19 cellular contexts compared by ENCODE assay signal in genomic region chr2:141767051-141767450, GRCh38.
DNase-seq lines count a peak whose midpoint lies in the region; ATAC-seq and TF ChIP-seq lines count a peak whose summit lies in the region.
"Had no signal": no experiment of that assay in that cellular context is flagged by ENCODE, and none has a peak within 500 bp of the region (broad histone marks: within the 10 kb centered on the region; RNA-seq: fewer than 3 reads in every experiment).

No MANE protein-coding gene starts in this region.

- H2BK20ac ChIP-seq in IMR-90 (ENCODE audit: low read depth, low read length): no peak overlapping the region

- no peak overlapping the region for H2BK15ac ChIP-seq in IMR-90 (ENCODE audit: low read depth, low read length)

- H3K14ac ChIP-seq in IMR-90 (replicated peaks; ENCODE audit: low read depth, low read length): no peak overlapping the region

- no peak overlapping the region for H2AFZ ChIP-seq in IMR-90 (replicated peaks; ENCODE audit: low read length, poor library complexity)

- TF ChIP-seq CTCF in A673 (conservative IDR thresholded peaks at IDR 0.05; ENCODE audit: low read depth, low read length): no peak
- no peak for TF ChIP-seq CTCF in IMR-90 (conservative IDR thresholded peaks at IDR 0.05; ENCODE audit: low read depth, low read length)
- no peak for TF ChIP-seq CTCF in astrocyte of the cerebellum (IDR thresholded peaks at IDR 0.05; ENCODE audit: low read depth, low read length, missing control alignments)
- TF ChIP-seq CTCF in glutamatergic neuron (IDR thresholded peaks at IDR 0.05; ENCODE audit: partially characterized antibody, unreplicated experiment): no peak
- no peak for TF ChIP-seq CTCF in sigmoid colon (IDR thresholded peaks at IDR 0.05)

- dilution Hi-C loops in IMR-90 (cut with HindIII; ENCODE audit: low sequenced_read_pairs, unreplicated experiment): no loop called here

- no peak overlapping the region for H3K23ac ChIP-seq in IMR-90 (ENCODE audit: low read depth, low read length)

- TF ChIP-seq POLR2A in IMR-90 (IDR thresholded peaks at IDR 0.05; ENCODE audit: low read depth, low read length) (no peak), sigmoid colon (IDR thresholded peaks at IDR 0.05) (no peak)

- no peaks in the 10 kb centered on the region for H3K79me1 ChIP-seq in IMR-90 (ENCODE audit: low read depth in 1 of 2, low read length in 2 of 2)

- H2AK9ac ChIP-seq in IMR-90 (replicated peaks; ENCODE audit: low read depth, low read length, poor library complexity): no peak overlapping the region

- no CpG with 5 or more reads among the region's 2 CpGs for WGBS in IMR-90 (ENCODE audit: extremely low coverage in 2 of 2, insufficient read length in 1 of 2), 2 experiments
- WGBS in sigmoid colon, 2 donors: 72 to 74% methylated on average over 2 of the region's 2 CpGs

- TF ChIP-seq EP300 in sigmoid colon (IDR thresholded peaks at IDR 0.05): no peak

- intact Hi-C loops in A673 (cut with micrococcal nuclease; ENCODE audit: unreplicated experiment): no loop called here
- intact Hi-C loops in IMR-90 (cut with micrococcal nuclease): no loop called here
- intact Hi-C loops in sigmoid colon (cut with DNase I): no loop called here

- H3K27ac ChIP-seq in A673 (ENCODE audit: low read depth, low read length, poor library complexity, severe bottlenecking): no peak overlapping the region
- no peak overlapping the region for H3K27ac ChIP-seq in IMR-90 (ENCODE audit: insufficient read depth, low read length)
- no peak overlapping the region for H3K27ac ChIP-seq in sigmoid colon
- H3K27ac ChIP-seq: A549, esophagus muscularis mucosa had no signal

- H3K9me1 ChIP-seq in IMR-90 (ENCODE audit: insufficient read depth, low read length): no peaks in the 10 kb centered on the region

- BruUV-seq in A673 (replicated peaks; lab: Mats Ljungman, UMichigan): no TSS peak
- no TSS peak for BruUV-seq in IMR-90 (replicated peaks; lab: Mats Ljungman, UMichigan)

- H4K5ac ChIP-seq in IMR-90 (ENCODE audit: low read depth, low read length): no peak overlapping the region

- H3K4me1 Mint-ChIP-seq in glutamatergic neuron (ENCODE audit: low read depth, unreplicated experiment): peaks cover 35% of the 10 kb centered on the region
- H3K4me1 Mint-ChIP-seq: activated naive CD8-positive, alpha-beta T cell treated with anti-CD3 and anti-CD28 coated beads, Interleukin-2, amount 10 ng/mL, durations not matched to agents 7 days and 5 days; T-cell had no signal

- H3K18ac ChIP-seq in IMR-90 (ENCODE audit: low read depth, low read length): no peak overlapping the region

- no peak overlapping the region for H3K4me3 ChIP-seq in A673 (ENCODE audit: low read depth, low read length, poor library complexity, severe bottlenecking)
- no peak overlapping the region for H3K4me3 ChIP-seq in IMR-90 (ENCODE audit: insufficient read depth, low read depth, low read length)
- H3K4me3 ChIP-seq in astrocyte of the cerebellum (ENCODE audit: low read depth, low read length): no peak overlapping the region
- H3K4me3 ChIP-seq in sigmoid colon: no peak overlapping the region
- H3K4me3 ChIP-seq: A549, esophagus muscularis mucosa had no signal

- H3K27ac Mint-ChIP-seq in glutamatergic neuron (ENCODE audit: unreplicated experiment): peak overlapping the region; percentile 93
- H3K27ac Mint-ChIP-seq: activated naive CD8-positive, alpha-beta T cell treated with anti-CD3 and anti-CD28 coated beads, Interleukin-2, amount 10 ng/mL, durations not matched to agents 7 days and 5 days; mesothelial cell of epicardium; T-cell had no signal

- no peak for ATAC-seq in IMR-90 (ENCODE audit: low read depth)
- ATAC-seq: A549, T-cell had no signal

- H3K9me3 ChIP-seq in A673 (ENCODE audit: low read depth, low read length, poor library complexity, severe bottlenecking): no peaks in the 10 kb centered on the region
- 0 out of 2 replicates have a peak, but pooled peaks cover 2% of the 10 kb centered on the region for H3K9me3 ChIP-seq in IMR-90 (ENCODE audit: control insufficient read depth, insufficient read depth, low read length)
- no peaks in the 10 kb centered on the region for H3K9me3 ChIP-seq in sigmoid colon
- H3K9me3 ChIP-seq: A549, esophagus muscularis mucosa had no signal

- peaks cover 7% of the 10 kb centered on the region for H3K27me3 Mint-ChIP-seq in glutamatergic neuron (ENCODE audit: unreplicated experiment)
- H3K27me3 Mint-ChIP-seq: activated naive CD8-positive, alpha-beta T cell treated with anti-CD3 and anti-CD28 coated beads, Interleukin-2, amount 10 ng/mL, durations not matched to agents 7 days and 5 days; T-cell had no signal

- peaks cover 7% of the 10 kb centered on the region for H3K9me3 Mint-ChIP-seq in glutamatergic neuron (ENCODE audit: unreplicated experiment)
- H3K9me3 Mint-ChIP-seq: mesothelial cell of epicardium had no signal

- CTCF ChIA-PET in A673 (lab: Charles Lee): no interaction called here
- CTCF ChIA-PET in IMR-90 (lab: Yijun Ruan, JAX): interaction anchor here (0.6 kb wide), 1 partner anchor 113 kb away, joined by 5 read pairs; no protein-coding TSS in a partner anchor

- TF ChIP-seq RAD21 in IMR-90 (IDR thresholded peaks at IDR 0.05; ENCODE audit: low read length): no peak

- in situ Hi-C loops in IMR-90 (cut with MboI; ENCODE audit: low sequenced_read_pairs) (no loop called here), astrocyte of the cerebellum (cut with HindIII; ENCODE audit: low sequenced_read_pairs) (no loop called here)

- H3K9ac ChIP-seq in IMR-90 (ENCODE audit: low read depth, low read length): no peak overlapping the region

- H3K4ac ChIP-seq in IMR-90 (ENCODE audit: low read depth, low read length): no peak overlapping the region

- H3K56ac ChIP-seq in IMR-90 (ENCODE audit: extremely low read depth, insufficient read depth, low read length): no peak overlapping the region

- no peak overlapping the region for H4K91ac ChIP-seq in IMR-90 (ENCODE audit: insufficient read depth, low read depth, low read length)

- no peak overlapping the region for H2BK120ac ChIP-seq in IMR-90 (ENCODE audit: low read depth, low read length)

- H4K8ac ChIP-seq in IMR-90 (ENCODE audit: low read depth in 2 of 2, low read length in 2 of 2): no peak overlapping the region

- no peak overlapping the region for H2BK5ac ChIP-seq in IMR-90 (ENCODE audit: low read depth, low read length, poor library complexity, severe bottlenecking)

- POLR2A ChIA-PET in A673 (lab: Charles Lee; ENCODE audit: low non-redundant PET): no interaction called here
- POLR2A ChIA-PET in IMR-90 (lab: Charles Lee; ENCODE audit: unreplicated experiment): interaction anchor here (0.5 kb wide), 1 partner anchor 50 kb away, joined by 3 read pairs; no protein-coding TSS in a partner anchor

- H3K4me1 ChIP-seq in A673 (ENCODE audit: insufficient read depth, low read length, poor library complexity, severe bottlenecking): peaks cover 10% of the 10 kb centered on the region
- H3K4me1 ChIP-seq in IMR-90 (ENCODE audit: control insufficient read depth, insufficient read depth, low read length): no peaks in the 10 kb centered on the region
- H3K4me1 ChIP-seq in sigmoid colon: no peaks in the 10 kb centered on the region
- H3K4me1 ChIP-seq: A549, esophagus muscularis mucosa had no signal

- H3K27me3 ChIP-seq in A673 (replicated peaks; ENCODE audit: insufficient read depth, low read depth, low read length, poor library complexity): no peaks in the 10 kb centered on the region
- no peaks in the 10 kb centered on the region for H3K27me3 ChIP-seq in IMR-90 (ENCODE audit: control insufficient read depth, insufficient read depth, low read length)
- no peaks in the 10 kb centered on the region for H3K27me3 ChIP-seq in sigmoid colon
- H3K27me3 ChIP-seq: esophagus muscularis mucosa had no signal

- H2AK5ac ChIP-seq in IMR-90 (ENCODE audit: low read depth, low read length): no peak overlapping the region

- H3K4me2 ChIP-seq in IMR-90 (ENCODE audit: low read depth, low read length): no peak overlapping the region
- H3K4me2 ChIP-seq: A549 had no signal

- H3K36me3 Mint-ChIP-seq in glutamatergic neuron (ENCODE audit: unreplicated experiment): no peaks in the 10 kb centered on the region
- H3K36me3 Mint-ChIP-seq: activated naive CD8-positive, alpha-beta T cell treated with anti-CD3 and anti-CD28 coated beads, Interleukin-2, amount 10 ng/mL, durations not matched to agents 7 days and 5 days; mesothelial cell of epicardium; T-cell had no signal

- no peak overlapping the region for H3K4me3 Mint-ChIP-seq in glutamatergic neuron (ENCODE audit: unreplicated experiment)
- H3K4me3 Mint-ChIP-seq: activated naive CD8-positive, alpha-beta T cell treated with anti-CD3 and anti-CD28 coated beads, Interleukin-2, amount 10 ng/mL, durations not matched to agents 7 days and 5 days; mesothelial cell of epicardium; T-cell had no signal

- peak; percentile 21 for DNase-seq in A673 (ENCODE audit: low spot score)
- DNase-seq in IMR-90: peak; percentile 17
- DNase-seq in astrocyte of the cerebellum (ENCODE audit: low read depth): peak; percentile 88
- DNase-seq in glutamatergic neuron: no peak
- DNase-seq in medulla oblongata (ENCODE audit: extremely low spot score): no peak
- DNase-seq in sigmoid colon: no peak
- DNase-seq in retina: no peak
- DNase-seq in C1 segment of cervical spinal cord (lab: John Stamatoyannopoulos, UW): no peak
- DNase-seq: activated CD4-positive, alpha-beta T cell treated with anti-CD3 and anti-CD28 coated beads for 1 hour; activated naive CD8-positive, alpha-beta T cell treated with anti-CD3 and anti-CD28 coated beads, Interleukin-2, amount 10 ng/mL, durations not matched to agents 7 days and 5 days; activated T-cell treated with anti-CD3 and anti-CD28 coated beads, Interleukin-2, amount 50 U/mL, for 1 hour; COR-L47; cortex of kidney; H7; nucleus accumbens; T-cell had no signal

- no peaks in the 10 kb centered on the region for H4K20me1 ChIP-seq in IMR-90 (ENCODE audit: insufficient read depth, low read length)

- H3K36me3 ChIP-seq in A673 (ENCODE audit: insufficient read depth, low read length, poor library complexity, severe bottlenecking) (no peaks in the 10 kb centered on the region), IMR-90 (ENCODE audit: control insufficient read depth, insufficient read depth, low read length) (no peaks in the 10 kb centered on the region), sigmoid colon (no peaks in the 10 kb centered on the region)
- H3K36me3 ChIP-seq: esophagus muscularis mucosa had no signal

TF ChIP-seq in IMR-90, 13 proteins besides CTCF, POLR2A, EP300 and RAD21:
- no peak for TF ChIP-seq BHLHE40 (IDR thresholded peaks at IDR 0.05; ENCODE audit: low read depth, low read length)
- TF ChIP-seq, protein P1, sequence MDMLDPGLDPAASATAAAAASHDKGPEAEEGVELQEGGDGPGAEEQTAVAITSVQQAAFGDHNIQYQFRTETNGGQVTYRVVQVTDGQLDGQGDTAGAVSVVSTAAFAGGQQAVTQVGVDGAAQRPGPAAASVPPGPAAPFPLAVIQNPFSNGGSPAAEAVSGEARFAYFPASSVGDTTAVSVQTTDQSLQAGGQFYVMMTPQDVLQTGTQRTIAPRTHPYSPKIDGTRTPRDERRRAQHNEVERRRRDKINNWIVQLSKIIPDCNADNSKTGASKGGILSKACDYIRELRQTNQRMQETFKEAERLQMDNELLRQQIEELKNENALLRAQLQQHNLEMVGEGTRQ (IDR thresholded peaks at IDR 0.05; ENCODE audit: low read depth, low read length): no peak

Comparison
In these comparisons a context has a peak if more than half of its experiments do, and no peak if none do; other contexts are left out.
1. DNase-seq: peak in A673 (single experiment), IMR-90 (single experiment) and astrocyte of the cerebellum (single experiment); none in glutamatergic neuron (single experiment), medulla oblongata (single experiment), sigmoid colon (single experiment), retina (single experiment) and C1 segment of cervical spinal cord (0 of 14).